Comparison of ENCODE assay signal across 8 cellular contexts in genomic region chr1:173430707-173431662, GRCh38. TPM values are rescaled to one million over a fixed set of nuclear protein-coding genes. Genes with fewer than 3 reads are reported as not detected.
DNase-seq lines count a peak whose midpoint lies in the region; ATAC-seq and TF ChIP-seq lines count a peak whose summit lies in the region.

No MANE protein-coding gene starts in this region.

- H3K4me1 ChIP-seq in sigmoid colon: peaks cover 0 to 29% (median 25%) of the 10 kb centered on the region in 4 donors

- H3K9me3 ChIP-seq in sigmoid colon: no peaks in the 10 kb centered on the region

- no peaks in the 10 kb centered on the region for H3K27me3 ChIP-seq in sigmoid colon

- TF ChIP-seq POLR2A in sigmoid colon (IDR thresholded peaks at IDR 0.05): no peak

- ATAC-seq in HG02763 (IDR thresholded peaks at IDR 0.05; ENCODE audit: unreplicated experiment) (peak; percentile 52), HG02840 (IDR thresholded peaks at IDR 0.05; ENCODE audit: low FRiP score, unreplicated experiment) (no peak)

- DNase-seq in DMS79 treated with DMSO at 0.1 percent for 48 hours (lab: John Stamatoyannopoulos, UW) (peak; percentile 62), NCI-H2081 (lab: John Stamatoyannopoulos, UW) (peak; percentile 88 to 94), T-helper 9 cell (peak; percentile 90), astrocyte of the hippocampus (ENCODE audit: low read depth, low spot score) (peak; percentile 94), iPS DF 19.7 (ENCODE audit: low read depth, low spot score) (peak; percentile 70), sigmoid colon (peak; percentile 93)

- 3 to 5% methylated on average over 6 of the region's 6 CpGs for WGBS in sigmoid colon, 2 donors

- intact Hi-C loops in sigmoid colon (cut with DNase I): loop anchor here (2.0 to 10.0 kb wide), 4 partner anchors 46 to 1564 kb away; partner anchors contain the start of genes CACYBP, CENPL, DARS2 and KLHL20

- H3K27ac ChIP-seq in sigmoid colon: peak overlapping the region; percentile 80 to 90 (median 84)

- no peak for TF ChIP-seq EP300 in sigmoid colon (IDR thresholded peaks at IDR 0.05)

- no peak overlapping the region for H3K4me3 ChIP-seq in sigmoid colon

- peak in 3 of 4 experiments; percentile 72 to 91 (median 76) for TF ChIP-seq CTCF in sigmoid colon (IDR thresholded peaks at IDR 0.05)

- no peaks in the 10 kb centered on the region for H3K36me3 ChIP-seq in sigmoid colon

RNA-seq across cellular contexts. Expression of gene PRDX6, which starts 46.1 kb away (rescaled TPM):
- 100 to 1,000 TPM; 128 to 205 (median 183) TPM for total RNA-seq in sigmoid colon
- 100 to 1,000 TPM; 292 to 804 (median 561) TPM for polyA plus RNA-seq in sigmoid colon
